Comparison of ENCODE assay signal across 20 cellular contexts in genomic region chr11:6253196-6253595, GRCh38. TPM values are rescaled to one million over a fixed set of nuclear protein-coding genes. Genes with fewer than 3 reads are reported as not detected.
DNase-seq lines count a peak whose midpoint lies in the region; ATAC-seq, FAIRE-seq and TF ChIP-seq lines count a peak whose summit lies in the region.
"Had no signal": no experiment of that assay in that cellular context is flagged by ENCODE, and none has a peak within 500 bp of the region (broad histone marks: within the 10 kb centered on the region; RNA-seq: fewer than 3 reads in every experiment).

No MANE protein-coding gene starts in this region.

- peaks cover 10 to 33% (median 31%) of the 10 kb centered on the region in 3 donors for H3K4me1 ChIP-seq in pancreas
- H3K4me1 ChIP-seq: BLaER1, gastrocnemius medialis had no signal

- H3K27me3 ChIP-seq in pancreas, result no peaks in the 10 kb centered on the region
- H3K27me3 ChIP-seq: BLaER1 had no signal

- ATAC-seq in GM18909 (IDR thresholded peaks at IDR 0.05; ENCODE audit: poor library complexity, unreplicated experiment) (peak; percentile 45), GM21619 (IDR thresholded peaks at IDR 0.05; ENCODE audit: unreplicated experiment) (peak; percentile 76), HG03135 (IDR thresholded peaks at IDR 0.05; ENCODE audit: unreplicated experiment) (peak; percentile 54), pancreas (no peak)
- ATAC-seq: gastrocnemius medialis, HCT116 had no signal

- H3K27me3 Mint-ChIP-seq in osteocyte (ENCODE audit: unreplicated experiment), result peaks cover 8% of the 10 kb centered on the region

- no peaks in the 10 kb centered on the region for H3K36me3 Mint-ChIP-seq in osteocyte (ENCODE audit: unreplicated experiment)
- H3K36me3 Mint-ChIP-seq: activated naive CD4-positive, alpha-beta T cell treated with anti-CD3 and anti-CD28 coated beads, Interleukin-2, amount 50 U/mL, for 24 hours; natural killer cell treated with Interleukin-12 subunit alpha and Interleukin-12 subunit beta and Interleukin-15 and Interleukin-18, amount 100 ng/mL, for 72 hours had no signal

- H3K27ac Mint-ChIP-seq in osteocyte (ENCODE audit: unreplicated experiment), result no peak overlapping the region
- H3K27ac Mint-ChIP-seq: activated naive CD4-positive, alpha-beta T cell treated with anti-CD3 and anti-CD28 coated beads, Interleukin-2, amount 50 U/mL, for 24 hours; natural killer cell treated with Interleukin-12 subunit alpha and Interleukin-12 subunit beta and Interleukin-15 and Interleukin-18, amount 100 ng/mL, for 72 hours had no signal

- intact Hi-C loops in pancreas (cut with DNase I), result no loop called here

- peak overlapping the region; percentile 79 to 90 (median 88) for H3K27ac ChIP-seq in pancreas
- H3K27ac ChIP-seq: BLaER1, gastrocnemius medialis had no signal

- WGBS in pancreas, 2 donors, result 38 to 50% methylated on average over 1 of the region's 1 CpG

- no peak for TF ChIP-seq CTCF in pancreas (IDR thresholded peaks at IDR 0.05)
- no peak for TF ChIP-seq CTCF in osteocyte (IDR thresholded peaks at IDR 0.05)

- H3K9me3 ChIP-seq in pancreas, result no peaks in the 10 kb centered on the region
- H3K9me3 ChIP-seq: BLaER1, gastrocnemius medialis had no signal

- no peak overlapping the region for H3K4me3 ChIP-seq in pancreas
- H3K4me3 ChIP-seq: BLaER1, gastrocnemius medialis, lung had no signal

- H3K4me1 Mint-ChIP-seq in osteocyte (ENCODE audit: unreplicated experiment), result no peaks in the 10 kb centered on the region
- H3K4me1 Mint-ChIP-seq: activated naive CD4-positive, alpha-beta T cell treated with anti-CD3 and anti-CD28 coated beads, Interleukin-2, amount 50 U/mL, for 24 hours had no signal

- no peak for FAIRE-seq in pancreas (lab: Jason Lieb, UNC)
- FAIRE-seq: bronchial epithelial cell had no signal

- in situ Hi-C loops in G401 (cut with HindIII; ENCODE audit: low sequenced_read_pairs), result no loop called here

- DNase-seq in pancreas, result no peak
- DNase-seq in activated gamma-delta T cell (lab: John Stamatoyannopoulos, UW), result no peak
- no peak for DNase-seq in G401 (ENCODE audit: low spot score)
- DNase-seq in osteocyte (ENCODE audit: extremely low spot score, unreplicated experiment), result no peak
- DNase-seq: activated CD8-positive, alpha-beta memory T cell treated with anti-CD3 and anti-CD28 coated beads, Interleukin-2, amount 50 U/mL, for 48 hours; DMS153; gastrocnemius medialis; NCI-H187 treated with DMSO at 0.1 percent for 48 hours; NCI-H526 treated with DMSO at 0.1 percent for 48 hours had no signal

- H3K9me3 Mint-ChIP-seq in osteocyte (ENCODE audit: unreplicated experiment), result no peaks in the 10 kb centered on the region
- H3K9me3 Mint-ChIP-seq: activated naive CD4-positive, alpha-beta T cell treated with anti-CD3 and anti-CD28 coated beads, Interleukin-2, amount 50 U/mL, for 24 hours; natural killer cell treated with Interleukin-12 subunit alpha and Interleukin-12 subunit beta and Interleukin-15 and Interleukin-18, amount 100 ng/mL, for 72 hours had no signal

- H3K36me3 ChIP-seq in pancreas, result no peaks in the 10 kb centered on the region
- H3K36me3 ChIP-seq: BLaER1, gastrocnemius medialis had no signal

- no peak overlapping the region for H3K4me3 Mint-ChIP-seq in osteocyte (ENCODE audit: unreplicated experiment)
- H3K4me3 Mint-ChIP-seq: activated naive CD4-positive, alpha-beta T cell treated with anti-CD3 and anti-CD28 coated beads, Interleukin-2, amount 50 U/mL, for 24 hours; natural killer cell treated with Interleukin-12 subunit alpha and Interleukin-12 subunit beta and Interleukin-15 and Interleukin-18, amount 100 ng/mL, for 72 hours had no signal

RNA-seq across cellular contexts. Expression of gene CCKBR, which starts 6.4 kb away (rescaled TPM):
- total RNA-seq in pancreas, result 10 to 100 TPM in 2 of 6 donors, 1 to 10 TPM in 4; 1.3 to 19.7 (median 3.1) TPM
- 1 to 10 TPM; 2.5 to 7.7 TPM for polyA plus RNA-seq in pancreas
- not detected in 2 replicates for total RNA-seq in G401 (2014; rRNA removed; shearing (Covaris generic))
- total RNA-seq in osteocyte, result not detected in 2 replicates
- total RNA-seq: bronchial epithelial cell; gastrocnemius medialis; LHCN-M2; lung; natural killer cell treated with Interleukin-12 subunit alpha and Interleukin-12 subunit beta and Interleukin-15 and Interleukin-18, amount 100 ng/mL, for 72 hours had no signal
- polyA plus RNA-seq: lung had no signal

RNA-seq across cellular contexts. Expression of gene CNGA4, which starts 14.3 kb away (rescaled TPM):
- total RNA-seq in pancreas, result under 1 TPM; 0.12 to 0.28 (median 0.22) TPM
- under 1 TPM; 0.14 to 0.46 TPM for polyA plus RNA-seq in pancreas
- total RNA-seq in G401 (2014; rRNA removed; shearing (Covaris generic)), result not detected in 2 replicates
- total RNA-seq in osteocyte, result not detected in 2 replicates
- total RNA-seq: gastrocnemius medialis; LHCN-M2; natural killer cell treated with Interleukin-12 subunit alpha and Interleukin-12 subunit beta and Interleukin-15 and Interleukin-18, amount 100 ng/mL, for 72 hours had no signal

RNA-seq across cellular contexts. Expression of gene FHIP1B, which starts 18.8 kb away (rescaled TPM):
- total RNA-seq in pancreas (10 to 100 TPM; 13.0 to 28.1 (median 18.4) TPM), osteocyte (23.3 and 25.6 TPM in 2 replicates)
- polyA plus RNA-seq in pancreas, result 10 to 100 TPM; 74.3 to 82.9 TPM
- 16.1 and 38.0 TPM in 2 replicates for total RNA-seq in G401 (2014; rRNA removed; shearing (Covaris generic))

RNA-seq across cellular contexts. Expression of gene C11orf42, which starts 47.8 kb away (rescaled TPM):
- total RNA-seq in pancreas (not detected), osteocyte (not detected in 2 replicates)
- not detected for polyA plus RNA-seq in pancreas
- total RNA-seq in G401 (2014; rRNA removed; shearing (Covaris generic)), result not detected in 2 replicates
- total RNA-seq: bronchial epithelial cell; gastrocnemius medialis; LHCN-M2; lung; natural killer cell treated with Interleukin-12 subunit alpha and Interleukin-12 subunit beta and Interleukin-15 and Interleukin-18, amount 100 ng/mL, for 72 hours had no signal
- polyA plus RNA-seq: lung, thymus had no signal

RNA-seq across cellular contexts. Expression of gene OR52W1, which starts 54.2 kb away (rescaled TPM):
- total RNA-seq in pancreas (not detected), osteocyte (not detected in 2 replicates)
- polyA plus RNA-seq in pancreas, result not detected
- total RNA-seq in G401 (2014; rRNA removed; shearing (Covaris generic)), result not detected in 2 replicates
- total RNA-seq: bronchial epithelial cell; gastrocnemius medialis; LHCN-M2; lung; natural killer cell treated with Interleukin-12 subunit alpha and Interleukin-12 subunit beta and Interleukin-15 and Interleukin-18, amount 100 ng/mL, for 72 hours had no signal
- polyA plus RNA-seq: lung had no signal

Comparison
In these comparisons a context has a peak if more than half of its experiments do, and no peak if none do; other contexts are left out.
1. ATAC-seq: peak in GM18909 (single experiment), GM21619 (single experiment) and HG03135 (single experiment); none in pancreas (0 of 4).